Comparison of ENCODE assay signal across 8 cellular contexts in genomic region chrX:101550825-101551767, GRCh38. TPM values are rescaled to one million over a fixed set of nuclear protein-coding genes. Genes with fewer than 3 reads are reported as not detected.
DNase-seq lines count a peak whose midpoint lies in the region; ATAC-seq and TF ChIP-seq lines count a peak whose summit lies in the region.

No MANE protein-coding gene starts in this region.

- peak; percentile 84 to 91 for ATAC-seq in left cardiac atrium
- no peak for ATAC-seq in GM19397 (IDR thresholded peaks at IDR 0.05; ENCODE audit: unreplicated experiment)

- intact Hi-C loops in left cardiac atrium (cut with DNase I) = no loop called here

- DNase-seq in AG20443 (ENCODE audit: low spot score) (peak; percentile 76), HPDE6-E6E7 (ENCODE audit: extremely low spot score) (peak; percentile 19), amniotic epithelial cell (ENCODE audit: low read depth) (peak; percentile 12), left cardiac atrium (peak; percentile 69), osteocyte (ENCODE audit: extremely low spot score, unreplicated experiment) (no peak), GOT3 (lab: John Stamatoyannopoulos, UW) (no peak), NCI-H128 (lab: John Stamatoyannopoulos, UW; ENCODE audit: unreplicated experiment) (no peak)

- no peaks in the 10 kb centered on the region for H3K27me3 Mint-ChIP-seq in osteocyte (ENCODE audit: unreplicated experiment)

- H3K36me3 Mint-ChIP-seq in osteocyte (ENCODE audit: unreplicated experiment) = peaks cover 16% of the 10 kb centered on the region

- H3K4me1 Mint-ChIP-seq in osteocyte (ENCODE audit: unreplicated experiment) = peaks cover 19% of the 10 kb centered on the region

- H3K4me3 Mint-ChIP-seq in osteocyte (ENCODE audit: unreplicated experiment) = peak overlapping the region; percentile 90

- H3K27ac Mint-ChIP-seq in osteocyte (ENCODE audit: unreplicated experiment) = peak overlapping the region; percentile 93

- TF ChIP-seq CTCF in osteocyte (IDR thresholded peaks at IDR 0.05) = no peak

- no peaks in the 10 kb centered on the region for H3K9me3 Mint-ChIP-seq in osteocyte (ENCODE audit: unreplicated experiment)

RNA-seq across cellular contexts. Expression of gene ARMCX1, which starts 0.7 kb away (rescaled TPM):
- total RNA-seq in left cardiac atrium (10 to 100 TPM; 29.3 to 31.8 TPM), osteocyte (38.6 and 40.0 TPM in 2 replicates)

Comparison
In these comparisons a context has a peak if more than half of its experiments do, and no peak if none do; other contexts are left out.
1. DNase-seq: peak in AG20443 (single experiment), HPDE6-E6E7 (single experiment), amniotic epithelial cell (single experiment) and left cardiac atrium (single experiment); none in osteocyte (single experiment), GOT3 (single experiment) and NCI-H128 (single experiment).